ENCODE assay signal across 1 cellular context in genomic region chr5:177452688-177453638, GRCh38.
TF ChIP-seq lines count a peak whose summit lies in the region.

No MANE protein-coding gene starts in this region.

TF ChIP-seq in IMR-90, 13 proteins besides CTCF, POLR2A, EP300 and RAD21 (continued from another document):
- no peak for TF ChIP-seq RCOR1 (IDR thresholded peaks at IDR 0.05; ENCODE audit: insufficient replicate concordance, low read length)
TF ChIP-seq in IMR-90: peak in this region for 0.
